Comparison of ENCODE assay signal across 8 cellular contexts in the genomic region with DNA sequence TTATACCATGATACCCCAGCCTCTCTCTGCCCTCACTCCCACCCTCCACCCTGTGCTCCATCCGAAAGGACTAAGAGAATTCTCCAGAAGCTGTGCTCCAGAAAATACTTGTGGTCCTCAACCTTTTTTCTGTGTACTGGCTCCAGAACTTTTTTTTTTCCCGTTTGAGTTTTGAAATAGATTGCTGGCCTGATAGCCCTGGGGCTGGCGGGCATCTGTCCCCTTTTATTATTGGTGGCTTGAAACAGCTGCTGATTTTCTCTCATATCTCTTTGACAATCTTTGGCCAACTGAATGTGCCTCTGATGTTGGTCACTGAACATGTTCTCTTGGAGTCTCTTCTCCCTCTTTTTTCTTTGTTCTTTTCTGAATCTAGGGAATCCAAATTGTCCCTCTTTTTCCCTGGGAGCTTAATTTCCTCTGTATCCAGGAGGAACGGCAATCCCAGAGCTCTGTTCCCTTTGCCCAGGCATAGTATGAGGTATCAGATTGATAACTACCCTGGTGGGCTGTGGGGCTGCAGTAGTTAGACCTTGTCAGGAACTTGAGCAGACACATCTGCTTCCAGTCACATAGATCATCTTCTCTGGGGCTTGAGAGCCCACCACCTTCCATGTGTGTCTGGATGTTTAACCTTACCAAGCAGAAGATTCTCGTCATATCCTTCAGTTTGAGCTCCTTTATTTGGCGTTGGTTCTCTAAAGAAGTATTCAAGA. TPM values are rescaled to one million over a fixed set of nuclear protein-coding genes. Genes with fewer than 3 reads are reported as not detected.
A peak's percentile ranks its signal among the peaks of the same experiment; 100 is the strongest.
DNase-seq lines count a peak whose midpoint lies in the region; ATAC-seq and TF ChIP-seq lines count a peak whose summit lies in the region.

No MANE protein-coding gene starts in this region.

- no peak for TF ChIP-seq CTCF in right lobe of liver (IDR thresholded peaks at IDR 0.05)

- peaks cover 15% of the 10 kb centered on the region for H3K36me3 Mint-ChIP-seq in activated CD8-positive, alpha-beta memory T cell treated with anti-CD3 and anti-CD28 coated beads, Interleukin-2, amount 10 ng/mL, durations not matched to agents 7 days and 5 days

- WGBS in right lobe of liver (ENCODE audit: insufficient coverage, low coverage, low lambda C conversion rate, missing lambda C conversion rate): 59% methylated on average over 6 of the region's 6 CpGs
- WGBS in thymus: 79% methylated on average over 6 of the region's 6 CpGs

- no peaks in the 10 kb centered on the region for H3K9me3 Mint-ChIP-seq in activated CD8-positive, alpha-beta memory T cell treated with anti-CD3 and anti-CD28 coated beads, Interleukin-2, amount 10 ng/mL, durations not matched to agents 7 days and 5 days (ENCODE audit: low read depth)

- H3K4me1 ChIP-seq in adipocyte (ENCODE audit: control insufficient read depth, insufficient read depth, low read length): peaks cover 21% of the 10 kb centered on the region
- H3K4me1 ChIP-seq in right lobe of liver: peaks cover 0 to 16% (median 6%) of the 10 kb centered on the region in 4 donors
- H3K4me1 ChIP-seq in thymus (ENCODE audit: control insufficient read depth, insufficient read depth, low read length): peaks cover 13% of the 10 kb centered on the region

- no peaks in the 10 kb centered on the region for H3K27me3 Mint-ChIP-seq in activated CD8-positive, alpha-beta memory T cell treated with anti-CD3 and anti-CD28 coated beads, Interleukin-2, amount 10 ng/mL, durations not matched to agents 7 days and 5 days

- no peak for DNase-seq in activated CD8-positive, alpha-beta memory T cell treated with anti-CD3 and anti-CD28 coated beads, Interleukin-2, amount 10 ng/mL, durations not matched to agents 7 days and 5 days
- no peak for DNase-seq in activated CD8-positive, alpha-beta memory T cell treated with anti-CD3 and anti-CD28 coated beads, Interleukin-2, amount 50 U/mL, for 48 hours
- DNase-seq in adipocyte (ENCODE audit: low read depth): peak; percentile 62
- DNase-seq in right lobe of liver: no peak
- DNase-seq in LoVo (ENCODE audit: low spot score): no peak
- no peak for DNase-seq in NCI-H1930 (lab: John Stamatoyannopoulos, UW)
- DNase-seq in NCI-H226: no peak

- peak overlapping the region; percentile 95 for H3K4me3 Mint-ChIP-seq in activated CD8-positive, alpha-beta memory T cell treated with anti-CD3 and anti-CD28 coated beads, Interleukin-2, amount 10 ng/mL, durations not matched to agents 7 days and 5 days

- peak overlapping the region; percentile 86 for H3K4me3 ChIP-seq in adipocyte (ENCODE audit: low read length)
- H3K4me3 ChIP-seq in right lobe of liver: peak overlapping the region; percentile 88 to 94 (median 92)
- peak overlapping the region; percentile 78 for H3K4me3 ChIP-seq in thymus (ENCODE audit: low read length)

- H3K9me3 ChIP-seq in adipocyte (ENCODE audit: control insufficient read depth, low read length): no peaks in the 10 kb centered on the region
- no peaks in the 10 kb centered on the region for H3K9me3 ChIP-seq in right lobe of liver
- no peaks in the 10 kb centered on the region for H3K9me3 ChIP-seq in thymus (ENCODE audit: control insufficient read depth)

- H3K36me3 ChIP-seq in adipocyte (ENCODE audit: control insufficient read depth, insufficient read depth, low read length, severe bottlenecking) (peaks cover 22% of the 10 kb centered on the region), right lobe of liver (peaks cover 0 to 12% (median 0%) of the 10 kb centered on the region in 4 donors), thymus (ENCODE audit: control insufficient read depth, insufficient read depth) (peaks cover 8% of the 10 kb centered on the region)

- peak overlapping the region; percentile 86 for H3K9ac ChIP-seq in adipocyte (ENCODE audit: low read length)

- no peak for ATAC-seq in activated CD8-positive, alpha-beta memory T cell treated with anti-CD3 and anti-CD28 coated beads, Interleukin-2, amount 10 ng/mL, durations not matched to agents 7 days and 5 days
- no peak for ATAC-seq in right lobe of liver

- CTCF ChIA-PET in activated CD8-positive, alpha-beta memory T cell treated with anti-CD3 and anti-CD28 coated beads, Interleukin-2, amount 10 ng/mL, durations not matched to agents 7 days and 5 days (lab: Charles Lee): interaction anchor here (1.2 to 6.6 kb wide), 9 partner anchors 9 to 209 kb away, joined by 3 to 181 read pairs (median 15); a partner anchor contains a TSS

- no peaks in the 10 kb centered on the region for H3K27me3 ChIP-seq in adipocyte (replicated peaks; ENCODE audit: control insufficient read depth, insufficient read depth, low read length)
- no peaks in the 10 kb centered on the region for H3K27me3 ChIP-seq in right lobe of liver
- no peaks in the 10 kb centered on the region for H3K27me3 ChIP-seq in thymus (ENCODE audit: control insufficient read depth, insufficient read depth)

- H3K4me1 Mint-ChIP-seq in activated CD8-positive, alpha-beta memory T cell treated with anti-CD3 and anti-CD28 coated beads, Interleukin-2, amount 10 ng/mL, durations not matched to agents 7 days and 5 days: peaks cover 37% of the 10 kb centered on the region

- no peak overlapping the region for H3K27ac Mint-ChIP-seq in activated CD8-positive, alpha-beta memory T cell treated with anti-CD3 and anti-CD28 coated beads, Interleukin-2, amount 10 ng/mL, durations not matched to agents 7 days and 5 days

- no peak for TF ChIP-seq POLR2A in right lobe of liver (IDR thresholded peaks at IDR 0.05)

- H3K27ac ChIP-seq in right lobe of liver: no peak overlapping the region
- H3K27ac ChIP-seq in thymus (ENCODE audit: low read depth): peak overlapping the region; percentile 5

- intact Hi-C loops in right lobe of liver (cut with DNase I): loop anchor here (5.0 kb wide), 2 partner anchors 103 to 108 kb away; a partner anchor contains a TSS

RNA-seq across cellular contexts. Expression of a gene that starts 1.6 kb away (rescaled TPM):
- 10 to 100 TPM; 16.4 to 18.8 TPM for total RNA-seq in activated CD8-positive, alpha-beta memory T cell treated with anti-CD3 and anti-CD28 coated beads, Interleukin-2, amount 10 ng/mL, durations not matched to agents 7 days and 5 days
- total RNA-seq in right lobe of liver: 10 to 100 TPM in 1 of 6 experiments, 1 to 10 TPM in 5; 5.2 to 18.8 (median 5.9) TPM
- polyA plus RNA-seq in thymus: 15.8 TPM

RNA-seq across cellular contexts. Expression of a gene that starts 46.4 kb away (rescaled TPM):
- 100 to 1,000 TPM; 153 to 194 TPM for total RNA-seq in activated CD8-positive, alpha-beta memory T cell treated with anti-CD3 and anti-CD28 coated beads, Interleukin-2, amount 10 ng/mL, durations not matched to agents 7 days and 5 days
- 1 to 10 TPM; 1.1 to 3.6 (median 1.5) TPM for total RNA-seq in right lobe of liver
- polyA plus RNA-seq in thymus: 148 TPM

Comparison
In these comparisons a context has a peak if more than half of its experiments do, and no peak if none do; other contexts are left out.
1. RNA of a gene that starts 46.4 kb away (total RNA-seq): 153 to 194 TPM in activated CD8-positive, alpha-beta memory T cell treated with anti-CD3 and anti-CD28 coated beads, Interleukin-2, amount 10 ng/mL, durations not matched to agents 7 days and 5 days; 1.1 to 3.6 TPM in right lobe of liver; every median in the first group is over 10 times any median in the second.
2. Peak in every context shown above with its lines, with median percentiles within 50 percentile points of each other: H3K4me3 ChIP-seq.